10 cellular contexts compared by ENCODE assay signal in genomic region chr22:39941661-39942060, GRCh38.
DNase-seq lines count a peak whose midpoint lies in the region; TF ChIP-seq lines count a peak whose summit lies in the region.
"Had no signal": no experiment of that assay in that cellular context is flagged by ENCODE, and none has a peak within 500 bp of the region (broad histone marks: within the 10 kb centered on the region; RNA-seq: fewer than 3 reads in every experiment).

No MANE protein-coding gene starts in this region.

- H3K4me1 Mint-ChIP-seq in T-helper 2 cell treated with Interferon-gamma antibody and Interleukin-4, amounts not matched to agents 5 μg/mL and 100 μg/mL, for 36 hours (ENCODE audit: low read depth): peaks cover 88% of the 10 kb centered on the region

- DNase-seq in T-helper 2 cell treated with Interferon-gamma antibody and Interleukin-4, amounts not matched to agents 5 μg/mL and 100 μg/mL, for 36 hours (ENCODE audit: low spot score): no peak
- no peak for DNase-seq in T-helper 2 cell
- peak; percentile 31 for DNase-seq in NCI-H1105 (lab: John Stamatoyannopoulos, UW)
- peak; percentile 69 for DNase-seq in NCI-H774 (lab: John Stamatoyannopoulos, UW)
- peak; percentile 40 to 59 for DNase-seq in erythroblast (lab: John Stamatoyannopoulos, UW)
- no peak for DNase-seq in stimulated activated CD4-positive, alpha-beta T cell treated with anti-CD3 and anti-CD28 coated beads, Interleukin-2, amount 100 ng/mL, for 48 hours
- DNase-seq in head of caudate nucleus: no peak
- no peak for DNase-seq in OCI-M1 (lab: John Stamatoyannopoulos, UW)
- DNase-seq: dorsolateral prefrontal cortex, NCI-H524 had no signal

- H3K27ac Mint-ChIP-seq in T-helper 2 cell treated with Interferon-gamma antibody and Interleukin-4, amounts not matched to agents 5 μg/mL and 100 μg/mL, for 36 hours: peak overlapping the region; percentile 69

- peak overlapping the region; percentile 24 for H3K4me3 Mint-ChIP-seq in T-helper 2 cell treated with Interferon-gamma antibody and Interleukin-4, amounts not matched to agents 5 μg/mL and 100 μg/mL, for 36 hours

- H3K27me3 Mint-ChIP-seq in T-helper 2 cell treated with Interferon-gamma antibody and Interleukin-4, amounts not matched to agents 5 μg/mL and 100 μg/mL, for 36 hours (ENCODE audit: low read depth): no peaks in the 10 kb centered on the region

- TF ChIP-seq POLR2A in erythroblast (IDR thresholded peaks at IDR 0.05; ENCODE audit: low read length): no peak

- no peaks in the 10 kb centered on the region for H3K9me3 Mint-ChIP-seq in T-helper 2 cell treated with Interferon-gamma antibody and Interleukin-4, amounts not matched to agents 5 μg/mL and 100 μg/mL, for 36 hours

- H3K36me3 Mint-ChIP-seq in T-helper 2 cell treated with Interferon-gamma antibody and Interleukin-4, amounts not matched to agents 5 μg/mL and 100 μg/mL, for 36 hours (ENCODE audit: low read depth): peaks cover 66% of the 10 kb centered on the region

- intact Hi-C loops in head of caudate nucleus (cut with DNase I): no loop called here

Comparison
In these comparisons a context has a peak if more than half of its experiments do, and no peak if none do; other contexts are left out.
1. DNase-seq: peak in NCI-H1105 (single experiment), NCI-H774 (single experiment) and erythroblast (2 of 2); none in T-helper 2 cell treated with Interferon-gamma antibody and Interleukin-4, amounts not matched to agents 5 μg/mL and 100 μg/mL, for 36 hours (single experiment), T-helper 2 cell (0 of 5), stimulated activated CD4-positive, alpha-beta T cell treated with anti-CD3 and anti-CD28 coated beads, Interleukin-2, amount 100 ng/mL, for 48 hours (0 of 2), head of caudate nucleus (0 of 42) and OCI-M1 (single experiment).